ENCODE assay signal across 8 cellular contexts in genomic region chr3:112676659-112677234, GRCh38. TPM values are rescaled to one million over a fixed set of nuclear protein-coding genes. Genes with fewer than 3 reads are reported as not detected.
A peak's percentile ranks its signal among the peaks of the same experiment; 100 is the strongest.
DNase-seq lines count a peak whose midpoint lies in the region; ATAC-seq and TF ChIP-seq lines count a peak whose summit lies in the region.

No MANE protein-coding gene starts in this region.

- H3K4me3 ChIP-seq in DOHH2 (ENCODE audit: low read length): no peak overlapping the region
- H3K4me3 ChIP-seq in HUES48 (ENCODE audit: low read depth, low read length): no peak overlapping the region
- no peak overlapping the region; a peak in 2 of 4 replicates for H3K4me3 ChIP-seq in SK-N-SH (ENCODE audit: low read depth in 2 of 2, low read length in 1 of 2)
- no peak overlapping the region for H3K4me3 ChIP-seq in right atrium auricular region
- H3K4me3 ChIP-seq in prostate gland: no peak overlapping the region

- peaks cover 12% of the 10 kb centered on the region; the same call in 1 of the 2 replicates for H3K27me3 ChIP-seq in DOHH2 (ENCODE audit: control insufficient read depth, low read length)
- H3K27me3 ChIP-seq in HUES48 (ENCODE audit: control insufficient read depth, insufficient read depth, low read length): no peaks in the 10 kb centered on the region
- H3K27me3 ChIP-seq in SK-N-SH (ENCODE audit: insufficient read depth): no peaks in the 10 kb centered on the region
- H3K27me3 ChIP-seq in right atrium auricular region: no peaks in the 10 kb centered on the region
- no peaks in the 10 kb centered on the region for H3K27me3 ChIP-seq in prostate gland (replicated peaks; ENCODE audit: insufficient read depth)

- H3K9ac ChIP-seq in HUES48 (ENCODE audit: low read depth, low read length) (no peak overlapping the region), SK-N-SH (peak overlapping the region; percentile 70)

- H3K4me2 ChIP-seq in DOHH2 (ENCODE audit: low read length): peak overlapping the region; percentile 16; the same call in 1 of the 2 replicates
- peak overlapping the region; percentile 64 for H3K4me2 ChIP-seq in SK-N-SH

- TF ChIP-seq CTCF in DOHH2 (IDR thresholded peaks at IDR 0.05; ENCODE audit: low read depth, low read length, poor library complexity, severe bottlenecking) (no peak), SK-N-SH (IDR thresholded peaks at IDR 0.05) (no peak), right atrium auricular region (IDR thresholded peaks at IDR 0.05) (no peak), prostate gland (IDR thresholded peaks at IDR 0.05) (no peak)

- H3F3A ChIP-seq in DOHH2 (ENCODE audit: control insufficient read depth, insufficient read depth): no peaks in the 10 kb centered on the region
- peaks cover 58% of the 10 kb centered on the region for H3F3A ChIP-seq in SK-N-SH (replicated peaks; ENCODE audit: insufficient read depth)

- H3K9me3 ChIP-seq in DOHH2 (ENCODE audit: control insufficient read depth, insufficient read depth, low read length) (no peaks in the 10 kb centered on the region), HUES48 (ENCODE audit: control insufficient read depth, insufficient read depth, low read length) (no peaks in the 10 kb centered on the region), SK-N-SH (no peaks in the 10 kb centered on the region), right atrium auricular region (no peaks in the 10 kb centered on the region), prostate gland (no peaks in the 10 kb centered on the region)

- ATAC-seq in GM21576 (IDR thresholded peaks at IDR 0.05; ENCODE audit: unreplicated experiment): peak; percentile 99

- no peak for TF ChIP-seq POLR2A in prostate gland (IDR thresholded peaks at IDR 0.05)

- H3K27ac ChIP-seq in DOHH2 (ENCODE audit: low read depth, low read length): no peak overlapping the region
- peak overlapping the region; percentile 73 for H3K27ac ChIP-seq in HUES48 (ENCODE audit: low read depth, low read length)
- peak overlapping the region; percentile 79 to 94 for H3K27ac ChIP-seq in SK-N-SH (ENCODE audit: low read depth in 2 of 2, low read length in 1 of 2)
- peak overlapping the region in 1 of 2 donors; percentile 22 for H3K27ac ChIP-seq in right atrium auricular region
- H3K27ac ChIP-seq in prostate gland: no peak overlapping the region

- POLR2A ChIA-PET in SK-N-SH (lab: Yijun Ruan, JAX): no interaction called here

- no peaks in the 10 kb centered on the region for H3K36me3 ChIP-seq in DOHH2 (ENCODE audit: control insufficient read depth, low read length)
- no peaks in the 10 kb centered on the region for H3K36me3 ChIP-seq in HUES48 (ENCODE audit: control insufficient read depth, insufficient read depth, low read length)
- no peaks in the 10 kb centered on the region for H3K36me3 ChIP-seq in SK-N-SH (replicated peaks in 1 of 2; ENCODE audit: control insufficient read depth in 1 of 2, insufficient read depth in 2 of 2, low read length in 1 of 2)
- no peaks in the 10 kb centered on the region for H3K36me3 ChIP-seq in right atrium auricular region
- no peaks in the 10 kb centered on the region for H3K36me3 ChIP-seq in prostate gland

- DNase-seq in SK-N-SH (no peak), right atrium auricular region (ENCODE audit: low spot score) (peak; percentile 85), smooth muscle cell of the brain vasculature (ENCODE audit: low read depth, low spot score) (peak; percentile 80), prostate gland (ENCODE audit: low spot score) (no peak)
- peak; percentile 88 for DNase-seq in activated naive CD4-positive, alpha-beta T cell treated with anti-CD3 and anti-CD28 coated beads, Interleukin-2, amount 50 U/mL, for 16 hours

- CTCF ChIA-PET in SK-N-SH (lab: Yijun Ruan, JAX): interaction anchor here (1.4 to 1.6 kb wide), 2 partner anchors 18 to 34 kb away, joined by 3 to 6 read pairs; no protein-coding TSS in a partner anchor

- H3K4me1 ChIP-seq in DOHH2 (ENCODE audit: control insufficient read depth, low read length) (peaks cover 11% of the 10 kb centered on the region), HUES48 (ENCODE audit: control insufficient read depth, insufficient read depth, low read length) (peaks cover 9% of the 10 kb centered on the region; the same call in 1 of the 2 replicates), SK-N-SH (ENCODE audit: control insufficient read depth in 1 of 2, insufficient read depth in 2 of 2, low read depth in 1 of 2, low read length in 1 of 2) (peaks cover 6 to 48% of the 10 kb centered on the region in 2 experiments), right atrium auricular region (peaks cover 0 to 4% of the 10 kb centered on the region in 2 donors), prostate gland (replicated peaks) (no peaks in the 10 kb centered on the region)

- peak overlapping the region; percentile 23; the same call in 1 of the 2 replicates for H2AFZ ChIP-seq in SK-N-SH (ENCODE audit: low read depth)

- H3K79me2 ChIP-seq in DOHH2 (ENCODE audit: control insufficient read depth, low read length): no peaks in the 10 kb centered on the region
- no peaks in the 10 kb centered on the region for H3K79me2 ChIP-seq in SK-N-SH (ENCODE audit: insufficient read depth)

- 4% methylated on average over 6 of the region's 6 CpGs for WGBS in SK-N-SH (ENCODE audit: low lambda C conversion rate)
- 22% methylated on average over 6 of the region's 6 CpGs for WGBS in prostate gland

- intact Hi-C loops in prostate gland (cut with DNase I): no loop called here

- peak in 1 of 2 experiments; percentile 83; a peak in 2 of 4 replicates for TF ChIP-seq EP300 in SK-N-SH (IDR thresholded peaks at IDR 0.05; ENCODE audit: borderline replicate concordance in 1 of 2, low read depth in 1 of 2, low read length in 1 of 2)

- TF ChIP-seq RAD21 in SK-N-SH (IDR thresholded peaks at IDR 0.05; ENCODE audit: low read length): no peak

- no peaks in the 10 kb centered on the region for H3K9me2 ChIP-seq in DOHH2 (replicated peaks; ENCODE audit: control insufficient read depth, low read length)
- no peaks in the 10 kb centered on the region for H3K9me2 ChIP-seq in SK-N-SH

- no peaks in the 10 kb centered on the region for H4K20me1 ChIP-seq in DOHH2 (ENCODE audit: control insufficient read depth, insufficient read depth, low read depth, low read length)
- H4K20me1 ChIP-seq in SK-N-SH (ENCODE audit: insufficient read depth): no peaks in the 10 kb centered on the region

TF ChIP-seq in SK-N-SH, 30 proteins besides CTCF, POLR2A, EP300 and RAD21 (continues in another document):
- no peak for TF ChIP-seq GATA2 (CRISPR knock-in tag; IDR thresholded peaks at IDR 0.05)
- TF ChIP-seq, protein P1, sequence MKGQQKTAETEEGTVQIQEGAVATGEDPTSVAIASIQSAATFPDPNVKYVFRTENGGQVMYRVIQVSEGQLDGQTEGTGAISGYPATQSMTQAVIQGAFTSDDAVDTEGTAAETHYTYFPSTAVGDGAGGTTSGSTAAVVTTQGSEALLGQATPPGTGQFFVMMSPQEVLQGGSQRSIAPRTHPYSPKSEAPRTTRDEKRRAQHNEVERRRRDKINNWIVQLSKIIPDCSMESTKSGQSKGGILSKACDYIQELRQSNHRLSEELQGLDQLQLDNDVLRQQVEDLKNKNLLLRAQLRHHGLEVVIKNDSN (IDR thresholded peaks at IDR 0.05; ENCODE audit: borderline replicate concordance, low read depth): no peak
- TF ChIP-seq FOXM1 (IDR thresholded peaks at IDR 0.05; ENCODE audit: low read depth): no peak
- no peak for TF ChIP-seq RCOR1 (IDR thresholded peaks at IDR 0.05; ENCODE audit: low read length)
- peak; percentile 76; the same call in 1 of the 2 replicates for TF ChIP-seq RXRA (IDR thresholded peaks at IDR 0.05; ENCODE audit: borderline replicate concordance, low read depth)
- TF ChIP-seq MAX (IDR thresholded peaks at IDR 0.05; ENCODE audit: low read depth): peak; percentile 90
- TF ChIP-seq RFX5 (IDR thresholded peaks at IDR 0.05; ENCODE audit: low read length): no peak
- no peak for TF ChIP-seq MEF2A (IDR thresholded peaks at IDR 0.05; ENCODE audit: borderline replicate concordance, low read depth)
- TF ChIP-seq FOSL2 (IDR thresholded peaks at IDR 0.05; ENCODE audit: borderline replicate concordance, low read depth): peak; percentile 99
- no peak for TF ChIP-seq SMC3 (IDR thresholded peaks at IDR 0.05; ENCODE audit: low read depth, low read length)
- TF ChIP-seq JUND (IDR thresholded peaks at IDR 0.05): peak; percentile 95
- no peak for TF ChIP-seq MXI1 (IDR thresholded peaks at IDR 0.05; ENCODE audit: low read depth, low read length)
- TF ChIP-seq TAF1 (IDR thresholded peaks at IDR 0.05; ENCODE audit: borderline replicate concordance, low read depth, low read length): peak; percentile 48; the same call in 1 of the 2 replicates
- TF ChIP-seq, protein P2, sequence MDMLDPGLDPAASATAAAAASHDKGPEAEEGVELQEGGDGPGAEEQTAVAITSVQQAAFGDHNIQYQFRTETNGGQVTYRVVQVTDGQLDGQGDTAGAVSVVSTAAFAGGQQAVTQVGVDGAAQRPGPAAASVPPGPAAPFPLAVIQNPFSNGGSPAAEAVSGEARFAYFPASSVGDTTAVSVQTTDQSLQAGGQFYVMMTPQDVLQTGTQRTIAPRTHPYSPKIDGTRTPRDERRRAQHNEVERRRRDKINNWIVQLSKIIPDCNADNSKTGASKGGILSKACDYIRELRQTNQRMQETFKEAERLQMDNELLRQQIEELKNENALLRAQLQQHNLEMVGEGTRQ (IDR thresholded peaks at IDR 0.05; ENCODE audit: borderline replicate concordance, low read depth, low read length): no peak
- TF ChIP-seq YY1 (IDR thresholded peaks at IDR 0.05; ENCODE audit: low read depth): no peak
- TF ChIP-seq POLR2AphosphoS5 (IDR thresholded peaks at IDR 0.05; ENCODE audit: low read depth, low read length): peak; percentile 74; the same call in 1 of the 2 replicates
- TF ChIP-seq FOXJ3 (CRISPR knock-in tag; IDR thresholded peaks at IDR 0.05): no peak
- TF ChIP-seq NRF1 (IDR thresholded peaks at IDR 0.05; ENCODE audit: low read depth, low read length): peak; percentile 26; the same call in 1 of the 2 replicates
- TF ChIP-seq GABPA (IDR thresholded peaks at IDR 0.05; ENCODE audit: low read depth): peak; percentile 7; the same call in 1 of the 2 replicates
- peak; percentile 86 for TF ChIP-seq TCF12 (IDR thresholded peaks at IDR 0.05)
- peak; percentile 51; the same call in 1 of the 2 replicates for TF ChIP-seq ELF1 (IDR thresholded peaks at IDR 0.05)
- TF ChIP-seq EZH2phosphoT487 (IDR thresholded peaks at IDR 0.05; ENCODE audit: borderline replicate concordance, low read depth): no peak
- 0 out of 2 replicates have a peak, but pooled peaks have one; percentile 48 for TF ChIP-seq TEAD4 (IDR thresholded peaks at IDR 0.05; ENCODE audit: borderline replicate concordance, insufficient read depth)

RNA-seq across cellular contexts. Expression of gene CCDC80, which starts 35.8 kb away (rescaled TPM):
- 83.4 and 103 TPM in 2 replicates for polyA plus RNA-seq in SK-N-SH (2012; rRNA removed)
- 113 and 151 TPM in 2 replicates for polyA plus RNA-seq in SK-N-SH (2012; cell fraction: cytosol; rRNA removed)
- 90.9 and 120 TPM in 2 replicates for polyA plus RNA-seq in SK-N-SH (2012; cell fraction: nucleus; rRNA removed)
- total RNA-seq in right atrium auricular region (100 to 1,000 TPM in 1 of 2 donors, 10 to 100 TPM in 1; 94.4 to 206 TPM), prostate gland (10 to 100 TPM in 1 of 2 donors, 1 to 10 TPM in 1; 2.7 to 18.4 TPM)

Comparison
In these comparisons a context has a peak if more than half of its experiments do, and no peak if none do; other contexts are left out.
1. H3K27ac ChIP-seq: peak in HUES48 (single experiment) and SK-N-SH (2 of 2); none in DOHH2 (single experiment) and prostate gland (0 of 2).
2. DNase-seq: peak in activated naive CD4-positive, alpha-beta T cell treated with anti-CD3 and anti-CD28 coated beads, Interleukin-2, amount 50 U/mL, for 16 hours (single experiment), right atrium auricular region (single experiment) and smooth muscle cell of the brain vasculature (single experiment); none in SK-N-SH (single experiment) and prostate gland (single experiment).
3. RNA of gene CCDC80, which starts 35.8 kb away (total RNA-seq): 94.4 to 206 TPM in right atrium auricular region; 2.7 to 18.4 TPM in prostate gland; every median in the first group is over 4 times any median in the second.